Comparison of ENCODE assay signal across 28 cellular contexts in the genomic region with DNA sequence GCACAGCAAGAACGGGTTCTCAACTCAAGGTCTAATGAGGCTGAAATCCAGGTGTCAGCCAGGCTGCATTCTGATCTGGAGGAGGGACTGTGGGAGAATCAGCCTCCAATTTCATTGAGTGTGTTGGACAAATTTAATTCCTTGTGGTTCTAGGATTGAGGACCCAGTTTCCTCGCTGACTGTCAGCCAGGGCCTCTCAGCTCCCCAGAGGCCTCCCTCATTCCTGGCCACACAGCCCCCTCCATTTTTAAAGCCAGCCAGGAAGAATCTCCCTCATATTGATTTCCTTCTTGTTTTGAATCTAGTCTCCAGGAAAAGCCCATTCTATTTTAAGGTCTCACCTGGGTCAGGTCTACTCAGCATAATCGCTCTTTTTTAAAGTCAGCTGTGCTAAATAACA.
"Had no signal": no experiment of that assay in that cellular context is flagged by ENCODE, and none has a peak within 500 bp of the region (broad histone marks: within the 10 kb centered on the region; RNA-seq: fewer than 3 reads in every experiment).

No MANE protein-coding gene starts in this region.

- H3K4me1 Mint-ChIP-seq: nephron progenitor cell; neural crest cell; stimulated activated effector memory CD8-positive, alpha-beta T cell treated with anti-CD3 and anti-CD28 coated beads, Interleukin-12 subunit alpha, Interleukin-12 subunit beta, amount 100 ng/mL, for 72 hours had no signal

- H3K36me3 Mint-ChIP-seq: natural killer cell treated with Interleukin-12 subunit alpha and Interleukin-12 subunit beta and Interleukin-15 and Interleukin-18, amount 100 ng/mL, for 72 hours; stimulated activated effector memory CD8-positive, alpha-beta T cell treated with anti-CD3 and anti-CD28 coated beads, Interleukin-12 subunit alpha, Interleukin-12 subunit beta, amount 100 ng/mL, for 72 hours; stimulated activated naive B cell treated with anti-CD40 and anti-IgM and Interleukin-4, amounts not matched to agents 10 μg/mL and 1 μg/mL and 100 μg/mL, for 72 hours had no signal

- H3K27ac ChIP-seq: neutrophil, pancreas, prostate gland, sigmoid colon, stomach, thoracic aorta, thyroid gland, tibial nerve, upper lobe of left lung, vagina had no signal

- ATAC-seq: naive thymus-derived CD8-positive, alpha-beta T cell; natural killer cell treated with Interleukin-12 subunit alpha and Interleukin-12 subunit beta and Interleukin-15 and Interleukin-18, amount 100 ng/mL, for 72 hours; pancreas; right cardiac atrium; stimulated activated effector memory CD8-positive, alpha-beta T cell treated with anti-CD3 and anti-CD28 coated beads, Interleukin-12 subunit alpha, Interleukin-12 subunit beta, amount 100 ng/mL, for 72 hours; stimulated activated naive B cell treated with anti-CD40 and anti-IgM and Interleukin-4, amounts not matched to agents 10 μg/mL and 1 μg/mL and 100 μg/mL, for 72 hours had no signal

- H3K4me1 ChIP-seq: prostate gland, sigmoid colon, stomach, thyroid gland, upper lobe of left lung, vagina had no signal

- H3K9me3 Mint-ChIP-seq: naive thymus-derived CD8-positive, alpha-beta T cell; natural killer cell treated with Interleukin-12 subunit alpha and Interleukin-12 subunit beta and Interleukin-15 and Interleukin-18, amount 100 ng/mL, for 72 hours; stimulated activated effector memory CD8-positive, alpha-beta T cell treated with anti-CD3 and anti-CD28 coated beads, Interleukin-12 subunit alpha, Interleukin-12 subunit beta, amount 100 ng/mL, for 72 hours; stimulated activated naive B cell treated with anti-CD40 and anti-IgM and Interleukin-4, amounts not matched to agents 10 μg/mL and 1 μg/mL and 100 μg/mL, for 72 hours; stimulated activated naive CD8-positive, alpha-beta T cell treated with anti-CD3 and anti-CD28 coated beads, Interleukin-15, Interleukin-2, amounts not matched to agents 100 ng/mL and 50 ng/mL, for 24 hours had no signal

- H3K4me3 ChIP-seq: pancreas, prostate gland, sigmoid colon, stomach, thoracic aorta, thyroid gland, tibial nerve, upper lobe of left lung, vagina had no signal

- H3K27ac Mint-ChIP-seq: naive thymus-derived CD8-positive, alpha-beta T cell; natural killer cell treated with Interleukin-12 subunit alpha and Interleukin-12 subunit beta and Interleukin-15 and Interleukin-18, amount 100 ng/mL, for 72 hours; nephron progenitor cell; stimulated activated effector memory CD8-positive, alpha-beta T cell treated with anti-CD3 and anti-CD28 coated beads, Interleukin-12 subunit alpha, Interleukin-12 subunit beta, amount 100 ng/mL, for 72 hours; stimulated activated naive B cell treated with anti-CD40 and anti-IgM and Interleukin-4, amounts not matched to agents 10 μg/mL and 1 μg/mL and 100 μg/mL, for 72 hours; stimulated activated naive CD8-positive, alpha-beta T cell treated with anti-CD3 and anti-CD28 coated beads, Interleukin-15, Interleukin-2, amounts not matched to agents 100 ng/mL and 50 ng/mL, for 24 hours had no signal

- DNase-seq: naive thymus-derived CD8-positive, alpha-beta T cell; nephron progenitor cell; nucleus accumbens; pancreas; retina; right cardiac atrium; sigmoid colon; small intestine; stimulated activated CD4-positive, alpha-beta T cell treated with anti-CD3 and anti-CD28 coated beads, Interleukin-15, amount 100 ng/mL, for 24 hours; stimulated activated CD4-positive, alpha-beta T cell treated with anti-CD3 and anti-CD28 coated beads, Interleukin-2, amount 100 ng/mL, for 24 hours; stimulated activated CD4-positive, alpha-beta T cell treated with anti-CD3 and anti-CD28 coated beads, Interleukin-2, amount 100 ng/mL, for 48 hours; stimulated activated CD4-positive, alpha-beta T cell treated with anti-CD3 and anti-CD28 coated beads, Interleukin-4, amount 100 ng/mL, for 24 hours; stimulated activated naive B cell treated with anti-CD40 and anti-IgM and Interleukin-4, amounts not matched to agents 10 μg/mL and 1 μg/mL and 100 μg/mL, for 72 hours; stimulated activated naive CD4-positive, alpha-beta T cell treated with Interleukin-2 at 50 U/mL for 16 hours; stomach; thyroid gland; trophoblast cell; upper lobe of left lung had no signal

- H3K36me3 ChIP-seq: neutrophil, pancreas, prostate gland, sigmoid colon, stomach, thoracic aorta, thyroid gland, tibial nerve, upper lobe of left lung, vagina had no signal

- H3K9me3 ChIP-seq: neutrophil, pancreas, prostate gland, sigmoid colon, stomach, thoracic aorta, thyroid gland, tibial nerve, upper lobe of left lung, vagina had no signal

- H3K4me3 Mint-ChIP-seq: naive thymus-derived CD8-positive, alpha-beta T cell; natural killer cell treated with Interleukin-12 subunit alpha and Interleukin-12 subunit beta and Interleukin-15 and Interleukin-18, amount 100 ng/mL, for 72 hours; nephron progenitor cell; neural crest cell; stimulated activated effector memory CD8-positive, alpha-beta T cell treated with anti-CD3 and anti-CD28 coated beads, Interleukin-12 subunit alpha, Interleukin-12 subunit beta, amount 100 ng/mL, for 72 hours; stimulated activated naive B cell treated with anti-CD40 and anti-IgM and Interleukin-4, amounts not matched to agents 10 μg/mL and 1 μg/mL and 100 μg/mL, for 72 hours; stimulated activated naive CD8-positive, alpha-beta T cell treated with anti-CD3 and anti-CD28 coated beads, Interleukin-15, Interleukin-2, amounts not matched to agents 100 ng/mL and 50 ng/mL, for 24 hours had no signal

- FAIRE-seq: pancreas, small intestine, urothelium cell line had no signal

- H3K27me3 Mint-ChIP-seq: stimulated activated naive B cell treated with anti-CD40 and anti-IgM and Interleukin-4, amounts not matched to agents 10 μg/mL and 1 μg/mL and 100 μg/mL, for 72 hours; stimulated activated naive CD8-positive, alpha-beta T cell treated with anti-CD3 and anti-CD28 coated beads, Interleukin-15, Interleukin-2, amounts not matched to agents 100 ng/mL and 50 ng/mL, for 24 hours had no signal

- H3K27me3 ChIP-seq: neutrophil, pancreas, sigmoid colon, stomach, thyroid gland, tibial nerve, upper lobe of left lung, vagina had no signal
